ENCODE assay signal across 1 cellular context in genomic region chr20:30594112-30594511, GRCh38.
TF ChIP-seq lines count a peak whose summit lies in the region.

No MANE protein-coding gene starts in this region.

TF ChIP-seq in SK-N-SH treated with all-trans-retinoic acid at 6 μM for 48 hours, 23 proteins besides CTCF, POLR2A, EP300 and RAD21 (continued from another document):
- TF ChIP-seq, protein P1, sequence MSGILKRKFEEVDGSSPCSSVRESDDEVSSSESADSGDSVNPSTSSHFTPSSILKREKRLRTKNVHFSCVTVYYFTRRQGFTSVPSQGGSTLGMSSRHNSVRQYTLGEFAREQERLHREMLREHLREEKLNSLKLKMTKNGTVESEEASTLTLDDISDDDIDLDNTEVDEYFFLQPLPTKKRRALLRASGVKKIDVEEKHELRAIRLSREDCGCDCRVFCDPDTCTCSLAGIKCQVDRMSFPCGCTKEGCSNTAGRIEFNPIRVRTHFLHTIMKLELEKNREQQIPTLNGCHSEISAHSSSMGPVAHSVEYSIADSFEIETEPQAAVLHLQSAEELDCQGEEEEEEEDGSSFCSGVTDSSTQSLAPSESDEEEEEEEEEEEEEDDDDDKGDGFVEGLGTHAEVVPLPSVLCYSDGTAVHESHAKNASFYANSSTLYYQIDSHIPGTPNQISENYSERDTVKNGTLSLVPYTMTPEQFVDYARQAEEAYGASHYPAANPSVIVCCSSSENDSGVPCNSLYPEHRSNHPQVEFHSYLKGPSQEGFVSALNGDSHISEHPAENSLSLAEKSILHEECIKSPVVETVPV (CRISPR knock-in tag; IDR thresholded peaks at IDR 0.05), result no peak
- TF ChIP-seq GLIS3 (CRISPR knock-in tag; IDR thresholded peaks at IDR 0.05) (no peak), ZFP3 (CRISPR knock-in tag; IDR thresholded peaks at IDR 0.05) (no peak), ZNF565 (CRISPR knock-in tag; conservative IDR thresholded peaks at IDR 0.05; ENCODE audit: low read depth) (no peak), PPARA (CRISPR knock-in tag; IDR thresholded peaks at IDR 0.05; ENCODE audit: borderline replicate concordance) (no peak), TCF4 (CRISPR knock-in tag; IDR thresholded peaks at IDR 0.05; ENCODE audit: borderline replicate concordance) (no peak)
TF ChIP-seq in SK-N-SH treated with all-trans-retinoic acid at 6 μM for 48 hours: peak in this region for 0.
